In genomic region chr10:75007646-75008045, GRCh38 we compare ENCODE assay signal across 1 cellular context.
TF ChIP-seq lines count a peak whose summit lies in the region.

No MANE protein-coding gene starts in this region.

TF ChIP-seq in WTC11, 78 proteins besides CTCF, POLR2A, EP300 and RAD21 (continued from another document):
- TF ChIP-seq PREB (CRISPR knock-in tag; IDR thresholded peaks at IDR 0.05; ENCODE audit: borderline replicate concordance) (no peak), ZBTB21 (CRISPR knock-in tag; IDR thresholded peaks at IDR 0.05; ENCODE audit: borderline replicate concordance) (no peak), EMX1 (CRISPR knock-in tag; IDR thresholded peaks at IDR 0.05) (no peak), CREM (CRISPR knock-in tag; IDR thresholded peaks at IDR 0.05) (no peak), JAZF1 (CRISPR knock-in tag; IDR thresholded peaks at IDR 0.05) (no peak), ZSCAN18 (CRISPR knock-in tag; IDR thresholded peaks at IDR 0.05) (no peak), E2F1 (CRISPR knock-in tag; IDR thresholded peaks at IDR 0.05) (no peak)
